In the genomic region with DNA sequence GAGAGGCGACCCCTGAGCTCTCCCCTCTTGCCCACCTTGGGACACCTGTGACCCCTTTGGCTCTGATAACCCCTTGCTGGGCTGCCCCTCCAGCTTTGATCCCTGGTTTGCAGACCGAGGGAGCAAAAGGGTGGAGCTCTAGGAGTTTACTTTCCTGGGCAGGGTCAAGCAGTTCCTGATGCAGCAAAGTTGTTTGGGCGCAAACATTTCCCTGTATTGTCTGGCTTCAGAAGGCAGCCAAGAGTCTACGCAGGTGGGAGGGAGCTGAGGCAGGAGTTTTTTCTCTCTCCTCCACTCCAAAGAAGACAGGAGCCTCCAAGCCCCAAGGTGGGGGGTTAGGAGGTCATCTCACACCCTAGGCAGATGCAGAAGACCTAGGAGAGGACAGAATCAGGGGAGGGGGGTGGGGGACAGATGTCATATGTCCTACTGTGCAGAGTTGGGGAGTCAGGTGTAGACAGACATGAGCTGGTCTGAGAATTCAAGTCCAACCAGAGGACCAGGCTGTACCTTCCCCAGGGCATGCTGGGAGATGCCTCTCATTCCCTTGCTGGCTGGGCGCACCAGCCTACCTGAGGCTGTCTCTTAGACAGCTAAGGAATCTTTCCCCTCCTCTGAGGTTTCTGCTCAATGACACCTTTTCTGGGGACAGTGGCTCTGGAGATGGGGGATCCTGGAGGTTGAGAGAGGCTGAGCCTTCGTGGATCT, we compare ENCODE assay signal across 22 cellular contexts. TPM values are rescaled to one million over a fixed set of nuclear protein-coding genes. Genes with fewer than 3 reads are reported as not detected.
DNase-seq lines count a peak whose midpoint lies in the region; ATAC-seq, FAIRE-seq and TF ChIP-seq lines count a peak whose summit lies in the region.
"Had no signal": no experiment of that assay in that cellular context is flagged by ENCODE, and none has a peak within 500 bp of the region (broad histone marks: within the 10 kb centered on the region; RNA-seq: fewer than 3 reads in every experiment).

No MANE protein-coding gene starts in this region.

- H3K9me2 ChIP-seq in GM23248 (ENCODE audit: insufficient read depth): no peaks in the 10 kb centered on the region

- no peak overlapping the region for H3K4me3 ChIP-seq in GM23248
- H3K4me3 ChIP-seq in body of pancreas: no peak overlapping the region
- no peak overlapping the region for H3K4me3 ChIP-seq in small intestine (ENCODE audit: low read depth in 1 of 2, low read length in 2 of 2)

- ATAC-seq in body of pancreas: peak; percentile 29
- peak; percentile 95 for ATAC-seq in left colon
- ATAC-seq: T-helper 17 cell had no signal

- intact Hi-C loops in body of pancreas (cut with DNase I) (loop anchor here (10.0 kb wide), 1 partner anchor 83 kb away; no protein-coding TSS in a partner anchor), left colon (cut with DNase I, micrococcal nuclease) (loop anchor here in 1 of 2 donors (10.0 kb wide), 1 partner anchor 143 kb away; the partner anchor contains the start of gene ELN)

- H3K36me3 ChIP-seq in GM23248 (ENCODE audit: low read depth): no peaks in the 10 kb centered on the region
- H3K36me3 ChIP-seq in body of pancreas (replicated peaks in 1 of 2; ENCODE audit: insufficient read depth in 1 of 2, low read depth in 2 of 2): no peaks in the 10 kb centered on the region
- H3K36me3 ChIP-seq in small intestine (ENCODE audit: control insufficient read depth in 2 of 2, insufficient read depth in 2 of 2, low read length in 2 of 2): no peaks in the 10 kb centered on the region

- TF ChIP-seq CTCF in body of pancreas (IDR thresholded peaks at IDR 0.05): no peak

- H3K4me1 ChIP-seq in GM23248 (ENCODE audit: insufficient read depth) (peaks cover 28% of the 10 kb centered on the region), body of pancreas (no peaks in the 10 kb centered on the region), small intestine (ENCODE audit: control insufficient read depth in 2 of 2, insufficient read depth in 1 of 2, low read depth in 1 of 2, low read length in 1 of 2) (no peaks in the 10 kb centered on the region)

- DNase-seq in GM23248 (peak; percentile 8), body of pancreas (no peak), left colon (peak in 1 of 2 donors; percentile 33), small intestine (peak; percentile 12), retina (no peak), NCI-H2107 treated with DMSO at 0.1 percent for 48 hours (lab: John Stamatoyannopoulos, UW; ENCODE audit: unreplicated experiment) (no peak), NCI-H345 treated with DMSO at 0.1 percent for 48 hours (lab: John Stamatoyannopoulos, UW; ENCODE audit: unreplicated experiment) (no peak), foreskin melanocyte (no peak)
- DNase-seq: activated CD4-positive, alpha-beta T cell treated with anti-CD3 and anti-CD28 coated beads, Interleukin-2, amount 10 ng/mL, durations not matched to agents 7 days and 5 days; activated CD8-positive, alpha-beta memory T cell treated with anti-CD3 and anti-CD28 coated beads, Interleukin-2, amount 50 U/mL, for 48 hours; DMS 273 treated with DMSO at 0.1 percent for 48 hours; MM.1S; NCI-H1436 treated with DMSO at 0.1 percent for 48 hours; NCI-H748 treated with DMSO at 0.1 percent for 48 hours; SIG-M5; stimulated activated CD8-positive, alpha-beta memory T cell treated with anti-CD3 and anti-CD28 coated beads, Interleukin-4, amount 100 ng/mL, for 48 hours; T-helper 17 cell had no signal

- H4K20me1 ChIP-seq in GM23248 (ENCODE audit: insufficient read depth): no peaks in the 10 kb centered on the region

- peaks cover 8% of the 10 kb centered on the region for H3F3A ChIP-seq in GM23248 (ENCODE audit: insufficient read depth)

- FAIRE-seq in small intestine (lab: Jason Lieb, UNC): no peak

- WGBS in GM23248 (ENCODE audit: low coverage in 1 of 2, low lambda C conversion rate in 2 of 2, missing lambda C conversion rate in 2 of 2), 2 experiments: 44 to 60% methylated on average over 6 of the region's 6 CpGs
- WGBS in body of pancreas, 2 donors: 34 to 43% methylated on average over 5 to 6 of the region's 6 CpGs
- 40 to 60% (median 53%) methylated on average over 6 of the region's 6 CpGs for WGBS in small intestine, 3 donors

- in situ Hi-C loops in GM23248 (cut with MboI): no loop called here

- H3K9me3 ChIP-seq in GM23248 (ENCODE audit: low read depth): no peaks in the 10 kb centered on the region
- H3K9me3 ChIP-seq in body of pancreas: no peaks in the 10 kb centered on the region
- H3K9me3 ChIP-seq in small intestine (ENCODE audit: control insufficient read depth, low read depth): no peaks in the 10 kb centered on the region

- H3K27ac ChIP-seq in GM23248: 0 out of 2 replicates have a peak overlapping the region, but pooled peaks have one; percentile 65
- no peak overlapping the region for H3K27ac ChIP-seq in body of pancreas
- H3K27ac ChIP-seq in small intestine (ENCODE audit: low read depth in 1 of 2, low read length in 1 of 2): no peak overlapping the region
- H3K27ac ChIP-seq: C4-2B, VCaP had no signal

- H3K79me2 ChIP-seq in GM23248 (ENCODE audit: insufficient read depth): no peaks in the 10 kb centered on the region

- no peaks in the 10 kb centered on the region for H3K27me3 ChIP-seq in GM23248 (replicated peaks; ENCODE audit: insufficient read depth)
- H3K27me3 ChIP-seq in body of pancreas: no peaks in the 10 kb centered on the region
- H3K27me3 ChIP-seq in small intestine (ENCODE audit: control insufficient read depth in 2 of 2, insufficient read depth in 2 of 2, low read length in 2 of 2): peaks cover 0 to 2% of the 10 kb centered on the region in 2 donors

- no peak for TF ChIP-seq POLR2A in body of pancreas (IDR thresholded peaks at IDR 0.05)

- H2AFZ ChIP-seq in GM23248: no peak overlapping the region

- peak overlapping the region; percentile 56 for H3K4me2 ChIP-seq in GM23248 (ENCODE audit: unreplicated experiment)

- H3K9ac ChIP-seq in GM23248: 0 out of 2 replicates have a peak overlapping the region, but pooled peaks have one; percentile 49

RNA-seq across cellular contexts. Expression of gene TMEM270, which starts 20.5 kb away (rescaled TPM):
- not detected in 2 replicates for total RNA-seq in GM23248 (2014; rRNA removed; shearing (Covaris generic))
- not detected in 2 replicates for polyA plus RNA-seq in GM23248 (2016; fragmentation: Nextera tagmentation; extraction: Ambion mirVana)
- total RNA-seq in body of pancreas: not detected
- total RNA-seq in left colon: not detected
- polyA plus RNA-seq in small intestine: under 1 TPM in 1 of 3 donors, not detected in 2; 0.18 TPM
- total RNA-seq: activated CD4-positive, alpha-beta T cell treated with anti-CD3 and anti-CD28 coated beads, Interleukin-2, amount 10 ng/mL, durations not matched to agents 7 days and 5 days; kidney epithelial cell; mesothelial cell of epicardium; T-helper 17 cell had no signal
- polyA plus RNA-seq: AG04450 had no signal

RNA-seq across cellular contexts. Expression of gene METTL27, which starts 39.2 kb away (rescaled TPM):
- 3.5 and 5.3 TPM in 2 replicates for total RNA-seq in GM23248 (2014; rRNA removed; shearing (Covaris generic))
- polyA plus RNA-seq in GM23248 (2016; fragmentation: Nextera tagmentation; extraction: Ambion mirVana) (6.0 and 6.5 TPM in 2 replicates), small intestine (1 to 10 TPM in 1 of 3 donors, under 1 TPM in 2; 0.89 to 4.1 (median 0.94) TPM)
- total RNA-seq in body of pancreas (1 to 10 TPM; 2.1 to 3.3 TPM), left colon (1 to 10 TPM; 3.7 to 3.8 TPM)

RNA-seq across cellular contexts. Expression of gene CLDN4, which starts 50.7 kb away (rescaled TPM):
- not detected in 2 replicates for total RNA-seq in GM23248 (2014; rRNA removed; shearing (Covaris generic))
- 0.06 and 0.10 TPM in 2 replicates for polyA plus RNA-seq in GM23248 (2016; fragmentation: Nextera tagmentation; extraction: Ambion mirVana)
- 10 to 100 TPM; 65.6 to 76.8 TPM for total RNA-seq in body of pancreas
- 1,000 to 10,000 TPM; 1,078 to 1,246 TPM for total RNA-seq in left colon
- 100 to 1,000 TPM; 115 to 226 (median 178) TPM for polyA plus RNA-seq in small intestine

Comparison
In these comparisons a context has a peak if more than half of its experiments do, and no peak if none do; other contexts are left out.
1. DNase-seq: peak in GM23248 (single experiment) and small intestine (single experiment); none in body of pancreas (0 of 4), retina (single experiment), NCI-H2107 treated with DMSO at 0.1 percent for 48 hours (single experiment), NCI-H345 treated with DMSO at 0.1 percent for 48 hours (single experiment) and foreskin melanocyte (single experiment).
2. RNA of gene CLDN4, which starts 50.7 kb away (total RNA-seq): 1,078 to 1,246 TPM in left colon and 65.6 to 76.8 TPM in body of pancreas; not detected in GM23248; every median in the first group is over 10 times any median in the second.